8 cellular contexts compared by ENCODE assay signal in genomic region chr10:133260895-133261725, GRCh38. TPM values are rescaled to one million over a fixed set of nuclear protein-coding genes. Genes with fewer than 3 reads are reported as not detected.
A peak's percentile ranks its signal among the peaks of the same experiment; 100 is the strongest.
DNase-seq lines count a peak whose midpoint lies in the region; ATAC-seq, FAIRE-seq and TF ChIP-seq lines count a peak whose summit lies in the region.

No MANE protein-coding gene starts in this region.

- peak; percentile 71 for FAIRE-seq in K562 (lab: Jason Lieb, UNC)

- H3K79me2 ChIP-seq in K562 (ENCODE audit: control insufficient read depth, insufficient read depth, low read length) = no peaks in the 10 kb centered on the region

- H3K27ac ChIP-seq in K562 (ENCODE audit: extremely low read depth, low read depth, low read length) = peak overlapping the region; percentile 77

- peak; percentile 38; the same call in 1 of the 2 replicates for TF ChIP-seq POLR2A in K562 (conservative IDR thresholded peaks at IDR 0.05)

- in situ Hi-C loops in K562 (cut with MboI) = no loop called here

- peak; percentile 51 for ATAC-seq in GM19372 (IDR thresholded peaks at IDR 0.05; ENCODE audit: low read depth, unreplicated experiment)
- peak; percentile 51 for ATAC-seq in HG03442 (IDR thresholded peaks at IDR 0.05; ENCODE audit: unreplicated experiment)
- ATAC-seq in K562 = peak; percentile 70

- H3K9me3 ChIP-seq in K562 (replicated peaks; ENCODE audit: control insufficient read depth, insufficient read depth, low read depth, low read length) = no peaks in the 10 kb centered on the region

- H3K9me1 ChIP-seq in K562 (ENCODE audit: control insufficient read depth, insufficient read depth, low read length) = no peaks in the 10 kb centered on the region

- BruUV-seq in K562 (replicated peaks; lab: Mats Ljungman, UMichigan) = TSS peak; percentile 43

- H3K36me3 ChIP-seq in K562 (ENCODE audit: control insufficient read depth, insufficient read depth, low read length) = no peaks in the 10 kb centered on the region

- no peaks in the 10 kb centered on the region for H4K20me1 ChIP-seq in K562 (replicated peaks; ENCODE audit: control insufficient read depth, insufficient read depth, low read length)

- 27% methylated on average over 31 of the region's 50 CpGs for WGBS in K562 (ENCODE audit: insufficient coverage, low coverage, missing lambda C conversion rate)

- DNase-seq in COLO668 (lab: John Stamatoyannopoulos, UW; ENCODE audit: unreplicated experiment) = peak; percentile 43
- DNase-seq in T-helper 2 cell = peak; percentile 46 to 79 (median 63)
- DNase-seq in K562 (ENCODE audit: extremely low read depth in 1 of 4, low spot score in 3 of 4) = peak; percentile 61 to 68 (median 64)
- peak; percentile 31 for DNase-seq in iris pigment epithelial cell (ENCODE audit: low read depth)
- DNase-seq in stimulated activated CD4-positive, alpha-beta T cell treated with anti-CD3 and anti-CD28 coated beads, Interleukin-1b, Interleukin-23, amount 100 ng/mL, for 4 hours (ENCODE audit: low read depth in 2 of 2) = peak; percentile 47 to 60
- no peak for DNase-seq in middle frontal gyrus (ENCODE audit: extremely low spot score, low spot score)

- H3K4me1 ChIP-seq in K562 (replicated peaks in 1 of 2; ENCODE audit: control insufficient read depth in 2 of 2, insufficient read depth in 2 of 2, low read length in 2 of 2) = peaks cover 2 to 70% of the 10 kb centered on the region in 2 experiments; a peak in 3 of 5 replicates

- peak overlapping the region; percentile 54 to 80; a peak in 3 of 4 replicates for H3K9ac ChIP-seq in K562 (ENCODE audit: insufficient read depth in 1 of 2, low read depth in 2 of 2, low read length in 2 of 2)

- CTCF ChIA-PET in K562 (lab: Yijun Ruan, JAX; ENCODE audit: low intra/inter-chr PET ratio) = no interaction called here

- peak overlapping the region; percentile 33; the same call in 1 of the 2 replicates for H2AFZ ChIP-seq in K562 (ENCODE audit: low read depth, low read length)

- peak overlapping the region; percentile 51 for H3K4me3 ChIP-seq in K562

- POLR2A ChIA-PET in K562 (lab: Yijun Ruan, JAX) = interaction anchor here (0.6 to 1.0 kb wide), 4 partner anchors 18 to 704 kb away, joined by 3 to 4 read pairs (median 4); no protein-coding TSS in a partner anchor

- TF ChIP-seq CTCF in K562 (IDR thresholded peaks at IDR 0.05 in 2 of 3, conservative IDR thresholded peaks at IDR 0.05 in 1 of 3; ENCODE audit: insufficient read depth in 2 of 3, low read depth in 1 of 3, low read length in 3 of 3) = no peak

- H3K27me3 ChIP-seq in K562 (ENCODE audit: control insufficient read depth in 2 of 2, insufficient read depth in 2 of 2, low read length in 2 of 2) = no peaks in the 10 kb centered on the region

- no peak for TF ChIP-seq RAD21 in K562 (CRISPR knock-in tag; conservative IDR thresholded peaks at IDR 0.05 in 1 of 2, IDR thresholded peaks at IDR 0.05 in 1 of 2)

- intact Hi-C loops in K562 (cut with micrococcal nuclease) = no loop called here

- peak overlapping the region; percentile 74 for H3K4me2 ChIP-seq in K562 (ENCODE audit: insufficient read depth, low read length)

- TF ChIP-seq EP300 in K562 (IDR thresholded peaks at IDR 0.05; ENCODE audit: low read length) = no peak

RNA-seq across cellular contexts. Expression of gene ADAM8, which starts 15.6 kb away (rescaled TPM):
- total RNA-seq in K562 (2011; cell fraction: chromatin; rRNA removed; ENCODE audit: low replicate concordance) = 8.0 and 37.9 TPM in 2 replicates
- 34.7 and 35.9 TPM in 2 replicates for total RNA-seq in K562 (2011; cell fraction: nucleolus; rRNA removed)
- total RNA-seq in K562 (2011; cell fraction: nucleoplasm; rRNA removed) = 11.8 and 15.8 TPM in 2 replicates
- 2.9 and 3.3 TPM in 2 replicates for total RNA-seq in K562 (2014; rRNA removed)
- total RNA-seq in K562 (2014; rRNA removed; fragmentation: Illumina TruSeq; extraction: Trizol) = 0.19 and 0.25 TPM in 2 replicates
- 1.0 TPM in 2 replicates for total RNA-seq in K562 (2015; rRNA removed; fragmentation: Illumina TruSeq; extraction: Trizol)
- 6.1 and 7.0 TPM in 2 replicates for total RNA-seq in K562 (2021)
- polyA plus RNA-seq in K562 (2011; rRNA removed) = 1.5 and 5.8 TPM in 2 replicates
- 5.3 and 5.8 TPM in 2 replicates for polyA plus RNA-seq in K562 (2011; cell fraction: cytosol; rRNA removed)
- 42.9 and 49.0 TPM in 2 replicates for polyA plus RNA-seq in K562 (2011; cell fraction: nucleus; rRNA removed)
- 4.0 and 16.8 TPM in 2 replicates for polyA plus RNA-seq in K562 (2012)
- 1.1 and 3.4 TPM in 2 replicates for polyA plus RNA-seq in K562 (2014; fragmentation: Illumina TruSeq; extraction: Trizol)
- polyA plus RNA-seq in K562 (2014; fragmentation: Nextera tagmentation; extraction: Ambion mirVana) = under 1 TPM; 0.07 to 0.14 TPM
- polyA plus RNA-seq in K562 (2014; rRNA removed) = 5.0 and 7.2 TPM in 2 replicates
- 1.0 and 1.6 TPM in 2 replicates for polyA minus RNA-seq in K562 (2011; rRNA and poly(A)+ RNA removed)
- polyA minus RNA-seq in K562 (2011; cell fraction: cytosol; rRNA and poly(A)+ RNA removed) = 3.1 and 5.6 TPM in 2 replicates
- polyA minus RNA-seq in K562 (2011; cell fraction: nucleus; rRNA and poly(A)+ RNA removed) = 14.7 and 18.5 TPM in 2 replicates

RNA-seq across cellular contexts. Expression of gene VENTX, which starts 23.5 kb away (rescaled TPM):
- 1.8 and 3.5 TPM in 2 replicates for total RNA-seq in K562 (2011; cell fraction: chromatin; rRNA removed; ENCODE audit: low replicate concordance)
- total RNA-seq in K562 (2011; cell fraction: nucleolus; rRNA removed) = 2.1 and 2.7 TPM in 2 replicates
- total RNA-seq in K562 (2011; cell fraction: nucleoplasm; rRNA removed) = 1.6 and 1.7 TPM in 2 replicates
- 0.45 and 0.49 TPM in 2 replicates for total RNA-seq in K562 (2014; rRNA removed)
- total RNA-seq in K562 (2014; rRNA removed; fragmentation: Illumina TruSeq; extraction: Trizol) = 0.16 and 0.18 TPM in 2 replicates
- 0.07 and 0.23 TPM in 2 replicates for total RNA-seq in K562 (2015; rRNA removed; fragmentation: Illumina TruSeq; extraction: Trizol)
- 0.55 and 0.69 TPM in 2 replicates for total RNA-seq in K562 (2021)
- 0.03 and 0.21 TPM in 2 replicates for polyA plus RNA-seq in K562 (2011; rRNA removed)
- 0.07 and 0.60 TPM in 2 replicates for polyA plus RNA-seq in K562 (2011; cell fraction: cytosol; rRNA removed)
- 0.17 and 2.0 TPM in 2 replicates for polyA plus RNA-seq in K562 (2011; cell fraction: nucleus; rRNA removed)
- 0.48 and 1.4 TPM in 2 replicates for polyA plus RNA-seq in K562 (2012)
- 0.19 and 0.29 TPM in 2 replicates for polyA plus RNA-seq in K562 (2014; fragmentation: Illumina TruSeq; extraction: Trizol)
- polyA plus RNA-seq in K562 (2014; fragmentation: Nextera tagmentation; extraction: Ambion mirVana) = under 1 TPM in 1 of 2 experiments, not detected in 1; 0.07 TPM
- polyA plus RNA-seq in K562 (2014; rRNA removed) = 0.36 and 0.70 TPM in 2 replicates
- polyA minus RNA-seq in K562 (2011; rRNA and poly(A)+ RNA removed) = not detected in 2 replicates
- not detected in 2 replicates for polyA minus RNA-seq in K562 (2011; cell fraction: cytosol; rRNA and poly(A)+ RNA removed)
- 0.11 and 0.27 TPM in 2 replicates for polyA minus RNA-seq in K562 (2011; cell fraction: nucleus; rRNA and poly(A)+ RNA removed)

RNA-seq across cellular contexts. Expression of gene UTF1, which starts 31.1 kb away (rescaled TPM):
- total RNA-seq in K562 (2011; cell fraction: chromatin; rRNA removed; ENCODE audit: low replicate concordance) = not detected in 2 replicates
- not detected in 2 replicates for total RNA-seq in K562 (2011; cell fraction: nucleolus; rRNA removed)
- total RNA-seq in K562 (2011; cell fraction: nucleoplasm; rRNA removed) = not detected in 2 replicates
- not detected in 2 replicates for total RNA-seq in K562 (2014; rRNA removed)
- total RNA-seq in K562 (2014; rRNA removed; fragmentation: Illumina TruSeq; extraction: Trizol) = not detected in 2 replicates
- total RNA-seq in K562 (2015; rRNA removed; fragmentation: Illumina TruSeq; extraction: Trizol) = not detected in 2 replicates
- total RNA-seq in K562 (2021) = 0.16 and 0.35 TPM in 2 replicates
- polyA plus RNA-seq in K562 (2011; rRNA removed) = not detected in 2 replicates
- polyA plus RNA-seq in K562 (2011; cell fraction: cytosol; rRNA removed) = 0.12 TPM in 1 of 2 replicates, not detected in the other
- 0.14 TPM in 1 of 2 replicates, not detected in the other for polyA plus RNA-seq in K562 (2011; cell fraction: nucleus; rRNA removed)
- polyA plus RNA-seq in K562 (2012) = 0.09 and 0.28 TPM in 2 replicates
- polyA plus RNA-seq in K562 (2014; fragmentation: Illumina TruSeq; extraction: Trizol) = not detected in 2 replicates
- polyA plus RNA-seq in K562 (2014; fragmentation: Nextera tagmentation; extraction: Ambion mirVana) = not detected
- 0.46 TPM in 1 of 2 replicates, not detected in the other for polyA plus RNA-seq in K562 (2014; rRNA removed)
- not detected in 2 replicates for polyA minus RNA-seq in K562 (2011; rRNA and poly(A)+ RNA removed)
- polyA minus RNA-seq in K562 (2011; cell fraction: cytosol; rRNA and poly(A)+ RNA removed) = not detected in 2 replicates
- not detected in 2 replicates for polyA minus RNA-seq in K562 (2011; cell fraction: nucleus; rRNA and poly(A)+ RNA removed)

RNA-seq across cellular contexts. Expression of gene TUBGCP2, which starts 47.6 kb away (rescaled TPM):
- total RNA-seq in K562 (2011; cell fraction: chromatin; rRNA removed; ENCODE audit: low replicate concordance) = 97.4 and 177 TPM in 2 replicates
- total RNA-seq in K562 (2011; cell fraction: nucleolus; rRNA removed) = 93.2 and 103 TPM in 2 replicates
- 81.1 and 81.7 TPM in 2 replicates for total RNA-seq in K562 (2011; cell fraction: nucleoplasm; rRNA removed)
- 35.1 and 44.2 TPM in 2 replicates for total RNA-seq in K562 (2014; rRNA removed)
- 21.0 and 22.1 TPM in 2 replicates for total RNA-seq in K562 (2014; rRNA removed; fragmentation: Illumina TruSeq; extraction: Trizol)
- total RNA-seq in K562 (2015; rRNA removed; fragmentation: Illumina TruSeq; extraction: Trizol) = 23.3 and 27.0 TPM in 2 replicates
- total RNA-seq in K562 (2021) = 56.6 and 56.7 TPM in 2 replicates
- polyA plus RNA-seq in K562 (2011; rRNA removed) = 39.3 and 45.1 TPM in 2 replicates
- 33.2 and 44.0 TPM in 2 replicates for polyA plus RNA-seq in K562 (2011; cell fraction: cytosol; rRNA removed)
- polyA plus RNA-seq in K562 (2011; cell fraction: nucleus; rRNA removed) = 79.4 and 99.6 TPM in 2 replicates
- polyA plus RNA-seq in K562 (2012) = 29.8 and 48.0 TPM in 2 replicates
- polyA plus RNA-seq in K562 (2014; fragmentation: Illumina TruSeq; extraction: Trizol) = 28.4 and 35.5 TPM in 2 replicates
- polyA plus RNA-seq in K562 (2014; fragmentation: Nextera tagmentation; extraction: Ambion mirVana) = 1 to 10 TPM; 4.3 to 4.4 TPM
- polyA plus RNA-seq in K562 (2014; rRNA removed) = 32.0 and 33.0 TPM in 2 replicates
- polyA minus RNA-seq in K562 (2011; rRNA and poly(A)+ RNA removed) = 36.7 and 39.5 TPM in 2 replicates
- 29.7 and 33.5 TPM in 2 replicates for polyA minus RNA-seq in K562 (2011; cell fraction: cytosol; rRNA and poly(A)+ RNA removed)
- polyA minus RNA-seq in K562 (2011; cell fraction: nucleus; rRNA and poly(A)+ RNA removed) = 35.9 and 60.8 TPM in 2 replicates

RNA-seq across cellular contexts. Expression of gene ZNF511, which starts 47.6 kb away (rescaled TPM):
- total RNA-seq in K562 (2011; cell fraction: chromatin; rRNA removed; ENCODE audit: low replicate concordance) = 15.4 and 25.5 TPM in 2 replicates
- total RNA-seq in K562 (2011; cell fraction: nucleolus; rRNA removed) = 20.5 and 22.4 TPM in 2 replicates
- total RNA-seq in K562 (2011; cell fraction: nucleoplasm; rRNA removed) = 21.4 and 24.6 TPM in 2 replicates
- total RNA-seq in K562 (2014; rRNA removed) (36.3 and 44.4 TPM in 2 replicates), K562 (2014; rRNA removed; fragmentation: Illumina TruSeq; extraction: Trizol) (19.2 and 24.5 TPM in 2 replicates), K562 (2015; rRNA removed; fragmentation: Illumina TruSeq; extraction: Trizol) (46.6 and 48.8 TPM in 2 replicates), K562 (2021) (69.3 and 72.9 TPM in 2 replicates)
- polyA plus RNA-seq in K562 (2011; rRNA removed) (37.3 and 40.1 TPM in 2 replicates), K562 (2014; fragmentation: Illumina TruSeq; extraction: Trizol) (47.2 and 51.8 TPM in 2 replicates), K562 (2014; fragmentation: Nextera tagmentation; extraction: Ambion mirVana) (1 to 10 TPM in 1 of 2 experiments, under 1 TPM in 1; 0.61 to 3.7 TPM), K562 (2014; rRNA removed) (57.4 TPM in 2 replicates)
- 31.7 and 75.7 TPM in 2 replicates for polyA plus RNA-seq in K562 (2011; cell fraction: cytosol; rRNA removed)
- polyA plus RNA-seq in K562 (2011; cell fraction: nucleus; rRNA removed) = 45.8 and 50.3 TPM in 2 replicates
- polyA plus RNA-seq in K562 (2012) = 43.5 and 47.7 TPM in 2 replicates
- 11.4 and 19.7 TPM in 2 replicates for polyA minus RNA-seq in K562 (2011; rRNA and poly(A)+ RNA removed)
- 18.1 and 20.8 TPM in 2 replicates for polyA minus RNA-seq in K562 (2011; cell fraction: cytosol; rRNA and poly(A)+ RNA removed)
- polyA minus RNA-seq in K562 (2011; cell fraction: nucleus; rRNA and poly(A)+ RNA removed) = 10.2 and 13.4 TPM in 2 replicates
